Comparison of ENCODE assay signal across 8 cellular contexts in the genomic region with DNA sequence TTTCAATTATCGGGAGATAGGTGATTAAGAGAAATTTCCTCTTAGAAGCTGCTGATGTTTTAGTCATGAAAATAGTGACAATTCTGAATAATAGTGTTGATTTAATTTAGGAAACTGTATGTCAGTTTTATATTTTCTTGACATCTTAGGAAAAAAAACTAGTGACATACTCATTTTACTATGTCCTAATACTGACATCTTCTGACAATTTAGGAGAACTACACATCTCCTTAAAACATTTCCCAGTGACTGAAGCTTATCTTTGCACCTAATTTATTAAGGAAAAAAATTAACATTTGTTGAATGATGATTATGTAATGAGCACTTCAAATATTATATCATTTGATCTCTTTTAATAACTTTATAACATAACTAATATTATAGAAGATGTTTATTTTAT.
DNase-seq lines count a peak whose midpoint lies in the region; ATAC-seq, FAIRE-seq and TF ChIP-seq lines count a peak whose summit lies in the region.
"Had no signal": no experiment of that assay in that cellular context is flagged by ENCODE, and none has a peak within 500 bp of the region (broad histone marks: within the 10 kb centered on the region; RNA-seq: fewer than 3 reads in every experiment).

No MANE protein-coding gene starts in this region.

- DNase-seq in GM12865 (ENCODE audit: low read depth) (peak; percentile 1), NCI-H1694 (lab: John Stamatoyannopoulos, UW) (peak; percentile 0), retinal pigment epithelial cell (ENCODE audit: low read depth) (peak; percentile 2)
- DNase-seq: activated CD4-positive, alpha-beta T cell treated with anti-CD3 and anti-CD28 coated beads for 48 hours had no signal

- TF ChIP-seq POLR2A in GM18505 (IDR thresholded peaks at IDR 0.05; ENCODE audit: borderline replicate concordance, extremely low read depth, insufficient read depth, insufficient read length) = no peak

- TF ChIP-seq CTCF in GM12865 (IDR thresholded peaks at IDR 0.05; ENCODE audit: insufficient read depth, low read depth, low read length, missing control alignments) (no peak), retinal pigment epithelial cell (conservative IDR thresholded peaks at IDR 0.05; ENCODE audit: low read depth, low read length) (peak; percentile 49)

- ATAC-seq in GM18861 (IDR thresholded peaks at IDR 0.05; ENCODE audit: unreplicated experiment) = no peak
- ATAC-seq in GM18505 (IDR thresholded peaks at IDR 0.05; ENCODE audit: unreplicated experiment) = no peak
- no peak for ATAC-seq in GM21717 (IDR thresholded peaks at IDR 0.05; ENCODE audit: unreplicated experiment)

- peak; percentile 95 for FAIRE-seq in endometrium (lab: Jason Lieb, UNC)

- H3K4me3 ChIP-seq in GM12865 (ENCODE audit: low read depth, low read length) (no peak overlapping the region), retinal pigment epithelial cell (ENCODE audit: low read length) (no peak overlapping the region)
